In the genomic region with DNA sequence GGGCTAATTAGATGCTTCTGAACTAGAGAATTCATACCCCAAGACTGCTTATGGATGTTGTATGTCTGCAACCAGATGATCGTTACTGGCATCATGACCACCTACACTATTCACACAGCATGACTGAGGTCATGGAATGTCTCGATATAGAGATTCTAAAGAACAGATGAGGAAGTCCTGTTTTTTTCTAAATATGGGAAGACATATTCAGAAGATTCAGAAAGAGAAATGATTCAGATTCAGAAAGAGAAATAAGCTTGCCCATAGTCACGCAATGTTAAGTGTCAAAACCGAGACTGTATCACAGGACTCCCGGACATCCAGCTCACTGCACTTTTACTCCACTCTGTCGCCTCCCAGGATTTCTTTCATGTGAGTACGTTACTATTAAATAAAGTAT, we compare ENCODE assay signal across 12 cellular contexts.
A peak's percentile ranks its signal among the peaks of the same experiment; 100 is the strongest.
DNase-seq lines count a peak whose midpoint lies in the region; ATAC-seq, FAIRE-seq and TF ChIP-seq lines count a peak whose summit lies in the region.
"Had no signal": no experiment of that assay in that cellular context is flagged by ENCODE, and none has a peak within 500 bp of the region (broad histone marks: within the 10 kb centered on the region; RNA-seq: fewer than 3 reads in every experiment).

No MANE protein-coding gene starts in this region.

- H3K27ac ChIP-seq in A549 (peak overlapping the region; percentile 88 to 95), caudate nucleus (ENCODE audit: low read depth, low read length) (no peak overlapping the region)
- H3K27ac ChIP-seq: spleen had no signal

- TF ChIP-seq RAD21 in A549 (conservative IDR thresholded peaks at IDR 0.05 in 1 of 2, IDR thresholded peaks at IDR 0.05 in 1 of 2): no peak

- TF ChIP-seq CTCF in A549 (IDR thresholded peaks at IDR 0.05): no peak

- no peak overlapping the region for H3K4me3 ChIP-seq in A549
- H3K4me3 ChIP-seq: spleen had no signal

- ATAC-seq in A549 (no peak), GM18511 (IDR thresholded peaks at IDR 0.05; ENCODE audit: unreplicated experiment) (peak; percentile 66), HG02759 (IDR thresholded peaks at IDR 0.05; ENCODE audit: unreplicated experiment) (peak; percentile 64), GM18502 (IDR thresholded peaks at IDR 0.05; ENCODE audit: poor library complexity, unreplicated experiment) (no peak)
- ATAC-seq: left cardiac atrium, PC-3 had no signal

- no peak for FAIRE-seq in A549 (lab: Jason Lieb, UNC)

- TF ChIP-seq EP300 in A549 (IDR thresholded peaks at IDR 0.05): no peak

- no peak for DNase-seq in A549 (ENCODE audit: low read depth in 1 of 2, low spot score in 1 of 2)
- peak; percentile 39 for DNase-seq in RPMI7951 (ENCODE audit: low read depth)
- no peak for DNase-seq in caudate nucleus (lab: John Stamatoyannopoulos, UW)
- no peak for DNase-seq in NCI-H2227 treated with DMSO at 0.1 percent for 48 hours (lab: John Stamatoyannopoulos, UW)
- no peak for DNase-seq in germinal center (ENCODE audit: low spot score)
- DNase-seq: left cardiac atrium, naive B cell, PC-3, spleen had no signal

- no peak overlapping the region for H3K4me2 ChIP-seq in A549

- TF ChIP-seq POLR2A in A549 (IDR thresholded peaks at IDR 0.05; ENCODE audit: low read length): no peak

- H3K4me1 ChIP-seq in A549: peaks cover 36% of the 10 kb centered on the region
- H3K4me1 ChIP-seq: spleen had no signal

- H3K9me3 ChIP-seq in A549: no peaks in the 10 kb centered on the region
- H3K9me3 ChIP-seq: spleen had no signal

- CTCF ChIA-PET in A549 (lab: Yijun Ruan, JAX): interaction anchor here (0.6 to 2.2 kb wide), 3 partner anchors 10 to 306 kb away, joined by 3 to 6 read pairs (median 3); no protein-coding TSS in a partner anchor

- POLR2A ChIA-PET in A549 (lab: Yijun Ruan, JAX): no interaction called here

- 91% methylated on average over 7 of the region's 7 CpGs for WGBS in A549 (ENCODE audit: missing lambda C conversion rate)

TF ChIP-seq in A549, 52 proteins besides CTCF, POLR2A, EP300 and RAD21:
- TF ChIP-seq REST (IDR thresholded peaks at IDR 0.05) (no peak), CHD4 (IDR thresholded peaks at IDR 0.05; ENCODE audit: borderline replicate concordance) (no peak), MAFK (IDR thresholded peaks at IDR 0.05; ENCODE audit: partially characterized antibody) (no peak), KDM5A (IDR thresholded peaks at IDR 0.05) (no peak), E2F6 (IDR thresholded peaks at IDR 0.05; ENCODE audit: borderline replicate concordance, low read depth) (no peak)
- TF ChIP-seq, protein P1, sequence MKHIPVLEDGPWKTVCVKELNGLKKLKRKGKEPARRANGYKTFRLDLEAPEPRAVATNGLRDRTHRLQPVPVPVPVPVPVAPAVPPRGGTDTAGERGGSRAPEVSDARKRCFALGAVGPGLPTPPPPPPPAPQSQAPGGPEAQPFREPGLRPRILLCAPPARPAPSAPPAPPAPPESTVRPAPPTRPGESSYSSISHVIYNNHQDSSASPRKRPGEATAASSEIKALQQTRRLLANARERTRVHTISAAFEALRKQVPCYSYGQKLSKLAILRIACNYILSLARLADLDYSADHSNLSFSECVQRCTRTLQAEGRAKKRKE (CRISPR knock-in tag; IDR thresholded peaks at IDR 0.05; ENCODE audit: low read depth): no peak

Comparison
In these comparisons a context has a peak if more than half of its experiments do, and no peak if none do; other contexts are left out.
1. ATAC-seq: peak in GM18511 (single experiment) and HG02759 (single experiment); none in A549 (0 of 2) and GM18502 (single experiment).